Comparison of ENCODE assay signal across 28 cellular contexts in genomic region chr6:45184040-45184439, GRCh38.
DNase-seq lines count a peak whose midpoint lies in the region; ATAC-seq, FAIRE-seq and TF ChIP-seq lines count a peak whose summit lies in the region.
"Had no signal": no experiment of that assay in that cellular context is flagged by ENCODE, and none has a peak within 500 bp of the region (broad histone marks: within the 10 kb centered on the region; RNA-seq: fewer than 3 reads in every experiment).

No MANE protein-coding gene starts in this region.

- intact Hi-C loops in HepG2 (cut with micrococcal nuclease; ENCODE audit: unreplicated experiment) (no loop called here), right lobe of liver (cut with DNase I) (no loop called here)

- TF ChIP-seq RAD21 in HepG2 (CRISPR knock-in tag; IDR thresholded peaks at IDR 0.05) (no peak), H1 (IDR thresholded peaks at IDR 0.05 in 1 of 2, conservative IDR thresholded peaks at IDR 0.05 in 1 of 2; ENCODE audit: low read depth in 2 of 2, low read length in 2 of 2) (no peak)

- H3K27me3 ChIP-seq in HepG2 (ENCODE audit: control insufficient read depth in 1 of 2, insufficient read depth in 2 of 2, low read length in 2 of 2) (no peaks in the 10 kb centered on the region), right lobe of liver (no peaks in the 10 kb centered on the region), H1 (replicated peaks in 1 of 4; ENCODE audit: control insufficient read depth in 3 of 4, extremely low read depth in 1 of 4, insufficient read depth in 3 of 4, low read length in 3 of 4) (no peaks in the 10 kb centered on the region)
- H3K27me3 ChIP-seq: BE2C, BLaER1 had no signal

- H3K79me2 ChIP-seq in HepG2 (ENCODE audit: insufficient read depth, low read length) (no peaks in the 10 kb centered on the region), H1 (ENCODE audit: control insufficient read depth in 1 of 2, insufficient read depth in 2 of 2, low read length in 2 of 2) (no peaks in the 10 kb centered on the region)

- TF ChIP-seq EP300 in HepG2 (IDR thresholded peaks at IDR 0.05; ENCODE audit: low read depth in 2 of 2, low read length in 2 of 2) (no peak), HepG2 (CRISPR knock-in tag; IDR thresholded peaks at IDR 0.05; ENCODE audit: borderline replicate concordance) (no peak), H1 (IDR thresholded peaks at IDR 0.05; ENCODE audit: borderline replicate concordance in 1 of 2, low read depth in 2 of 2, low read length in 2 of 2) (no peak)

- no peaks in the 10 kb centered on the region for H3K23me2 ChIP-seq in H1 (ENCODE audit: low read depth, low read length)

- H2BK120ac ChIP-seq in H1 (replicated peaks; ENCODE audit: low read depth, low read length), result no peak overlapping the region

- H2BK5ac ChIP-seq in H1 (ENCODE audit: low read depth, low read length), result no peak overlapping the region

- H3K4ac ChIP-seq in H1 (replicated peaks; ENCODE audit: insufficient read length, low read depth, low read length), result no peak overlapping the region

- TF ChIP-seq CTCF in HepG2 (CRISPR knock-in tag; IDR thresholded peaks at IDR 0.05) (no peak), right lobe of liver (IDR thresholded peaks at IDR 0.05) (no peak), D721Med (IDR thresholded peaks at IDR 0.05; ENCODE audit: insufficient read depth, missing control alignments) (no peak), H1 (IDR thresholded peaks at IDR 0.05; ENCODE audit: control extremely low read depth in 1 of 3, insufficient read depth in 1 of 3, low read depth in 1 of 3, low read length in 3 of 3) (no peak)

- H3K36me3 ChIP-seq in HepG2 (replicated peaks in 1 of 2; ENCODE audit: control insufficient read depth in 1 of 2, insufficient read depth in 2 of 2, low read length in 2 of 2) (no peaks in the 10 kb centered on the region), right lobe of liver (no peaks in the 10 kb centered on the region), KOPT-K1 (ENCODE audit: insufficient read depth, low read length) (no peaks in the 10 kb centered on the region), H1 (ENCODE audit: control insufficient read depth in 2 of 4, insufficient read depth in 4 of 4, low read length in 3 of 4) (no peaks in the 10 kb centered on the region)
- H3K36me3 ChIP-seq: BE2C, BLaER1 had no signal

- no peak for ATAC-seq in HepG2
- no peak for ATAC-seq in right lobe of liver
- no peak for ATAC-seq in GM18867 (IDR thresholded peaks at IDR 0.05; ENCODE audit: unreplicated experiment)
- no peak for ATAC-seq in HG03457 (IDR thresholded peaks at IDR 0.05; ENCODE audit: unreplicated experiment)

- H4K5ac ChIP-seq in H1 (ENCODE audit: insufficient read length, low read depth, low read length), result no peak overlapping the region

- H2BK12ac ChIP-seq in H1 (ENCODE audit: low read depth, low read length), result no peak overlapping the region

- H3K18ac ChIP-seq in H1 (ENCODE audit: extremely low read depth, low read length), result no peak overlapping the region

- H4K20me1 ChIP-seq in HepG2 (ENCODE audit: insufficient read depth, low read length) (no peaks in the 10 kb centered on the region), H1 (replicated peaks in 1 of 2; ENCODE audit: control insufficient read depth in 1 of 2, insufficient read depth in 2 of 2, low read length in 2 of 2) (no peaks in the 10 kb centered on the region)
- H4K20me1 ChIP-seq: BLaER1 had no signal

- H3K79me1 ChIP-seq in H1 (ENCODE audit: low read depth, low read length), result no peaks in the 10 kb centered on the region; the same call in 1 of the 2 replicates

- in situ Hi-C loops in HepG2 (cut with HindIII; ENCODE audit: extremely low pct_ligation_motif_present, low pct_unique_long_range_greater_than_20kb), result no loop called here

- WGBS in HepG2 (ENCODE audit: low lambda C conversion rate), result 92% methylated on average over 4 of the region's 4 CpGs
- 94% methylated on average over 4 of the region's 4 CpGs for WGBS in right lobe of liver (ENCODE audit: insufficient coverage, low coverage, low lambda C conversion rate, missing lambda C conversion rate)
- WGBS in H1 (ENCODE audit: extremely low coverage in 1 of 2, insufficient coverage in 1 of 2, insufficient read length in 1 of 2, insufficient replicate concordance in 2 of 2, low coverage in 1 of 2, low lambda C conversion rate in 2 of 2, missing lambda C conversion rate in 1 of 2), 2 experiments, result 95% methylated on average over 4 of the region's 4 CpGs; no CpG with 5 or more reads in 1 of the 2 experiments

- POLR2A ChIA-PET in HepG2 (lab: Yijun Ruan, JAX) (no interaction called here), H1 (lab: Charles Lee; ENCODE audit: partially characterized antibody) (no interaction called here)

- no peak overlapping the region for H4K91ac ChIP-seq in H1 (replicated peaks; ENCODE audit: insufficient read length, low read length)

- H3K4me3 ChIP-seq in HepG2 (replicated peaks in 1 of 3; ENCODE audit: insufficient read depth in 1 of 3, low read depth in 2 of 3, low read length in 3 of 3) (no peak overlapping the region), right lobe of liver (no peak overlapping the region), H1 (ENCODE audit: extremely low read depth in 1 of 4, insufficient read depth in 2 of 4, low read depth in 3 of 4, low read length in 4 of 4) (no peak overlapping the region)
- H3K4me3 ChIP-seq: BLaER1, GM12878 had no signal

- CTCF ChIA-PET in HepG2 (lab: Yijun Ruan, JAX; ENCODE audit: low intra/inter-chr PET ratio, low total read pairs), result no interaction called here
- CTCF ChIA-PET in H1 (lab: Charles Lee; ENCODE audit: partially characterized antibody), result no interaction called here

- H2AFZ ChIP-seq in HepG2 (ENCODE audit: low read length) (no peak overlapping the region), H1 (ENCODE audit: low read length) (no peak overlapping the region)

- DNase-seq in HepG2 (ENCODE audit: low spot score) (no peak), right lobe of liver (no peak), D721Med (ENCODE audit: insufficient read length, low spot score) (no peak), H1 (ENCODE audit: low read depth in 1 of 2, low spot score in 2 of 2) (no peak), amniotic stem cell (lab: John Stamatoyannopoulos, UW) (no peak)
- DNase-seq: 8988T; ACHN; BE2C; C1 segment of cervical spinal cord; Caco-2; Calu3; CD4-positive, alpha-beta memory T cell; CD4-positive, CD25-positive, alpha-beta regulatory T cell; DMS 273 treated with DMSO at 0.1 percent for 48 hours; DMS153; DMS53; DMS79; DND-41; EL; GDM1 had no signal

- FAIRE-seq in HepG2 (lab: Jason Lieb, UNC), result no peak
- FAIRE-seq in D721Med (lab: Jason Lieb, UNC), result peak; percentile 55
- FAIRE-seq in H1 (lab: Jason Lieb, UNC), result no peak
- FAIRE-seq: A204.1, GM12878, GM12892, GM18507 had no signal

- no peak overlapping the region for H2BK15ac ChIP-seq in H1 (ENCODE audit: low read length)

- no peak overlapping the region for H4K8ac ChIP-seq in H1 (ENCODE audit: extremely low read depth, insufficient read depth, low read length)

- H3K4me2 ChIP-seq in HepG2 (ENCODE audit: low read depth, low read length) (no peak overlapping the region), H1 (ENCODE audit: insufficient read depth in 1 of 2, low read depth in 2 of 2, low read length in 2 of 2) (no peak overlapping the region)
- H3K4me2 ChIP-seq: BLaER1 had no signal

- H3K9me3 ChIP-seq in HepG2 (ENCODE audit: low read length) (no peaks in the 10 kb centered on the region), right lobe of liver (no peaks in the 10 kb centered on the region), KOPT-K1 (ENCODE audit: insufficient read depth, low read length, poor library complexity, severe bottlenecking) (peaks cover 9% of the 10 kb centered on the region), H1 (ENCODE audit: insufficient read depth in 2 of 2, low read depth in 1 of 2, low read length in 1 of 2) (no peaks in the 10 kb centered on the region)
- H3K9me3 ChIP-seq: BE2C, BLaER1, Caco-2 had no signal

- TF ChIP-seq POLR2A in HepG2 (IDR thresholded peaks at IDR 0.05; ENCODE audit: insufficient read depth in 1 of 2, low read depth in 2 of 2, low read length in 2 of 2) (no peak), right lobe of liver (IDR thresholded peaks at IDR 0.05) (no peak), H1 (IDR thresholded peaks at IDR 0.05; ENCODE audit: control extremely low read depth in 1 of 2, low read depth in 2 of 2, low read length in 2 of 2) (no peak)

- H2AK5ac ChIP-seq in H1 (ENCODE audit: low read depth, low read length), result no peak overlapping the region

- no peak overlapping the region for H3K56ac ChIP-seq in H1 (replicated peaks; ENCODE audit: insufficient read length, low read depth, low read length)

- H3K9ac ChIP-seq in HepG2 (ENCODE audit: insufficient read depth, low read depth, low read length) (no peak overlapping the region), H1 (replicated peaks in 1 of 4; ENCODE audit: extremely low read depth in 1 of 4, low read depth in 3 of 4, low read length in 3 of 4) (no peak overlapping the region)
- H3K9ac ChIP-seq: BLaER1 had no signal

- H2BK20ac ChIP-seq in H1 (ENCODE audit: low read length), result no peak overlapping the region

- H3K23ac ChIP-seq in H1 (ENCODE audit: insufficient read length), result no peak overlapping the region

- BruUV-seq in HepG2 (replicated peaks; lab: Mats Ljungman, UMichigan), result no TSS peak

- no peak overlapping the region for H3K14ac ChIP-seq in H1 (ENCODE audit: insufficient read length)

- H3K27ac ChIP-seq in HepG2 (ENCODE audit: extremely low read length, insufficient read depth, low read length) (no peak overlapping the region), right lobe of liver (no peak overlapping the region), KOPT-K1 (ENCODE audit: low read depth, low read length, poor library complexity, severe bottlenecking) (peak overlapping the region; percentile 70), H1 (ENCODE audit: low read depth, low read length) (no peak overlapping the region)
- H3K27ac ChIP-seq: BLaER1 had no signal

- H3K4me1 ChIP-seq in HepG2 (ENCODE audit: insufficient read depth, low read length), result peaks cover 16% of the 10 kb centered on the region
- no peaks in the 10 kb centered on the region for H3K4me1 ChIP-seq in right lobe of liver
- peaks cover 0 to 5% (median 2%) of the 10 kb centered on the region in 4 experiments; a peak in 3 of 7 replicates for H3K4me1 ChIP-seq in H1 (replicated peaks in 1 of 4; ENCODE audit: control insufficient read depth in 3 of 4, insufficient read depth in 4 of 4, low read length in 3 of 4)
- H3K4me1 ChIP-seq: BE2C, BLaER1, Caco-2 had no signal

TF ChIP-seq in HepG2, 621 proteins besides CTCF, POLR2A, EP300 and RAD21:
- TF ChIP-seq CEBPG (CRISPR knock-in tag; IDR thresholded peaks at IDR 0.05) (no peak), CEBPB (IDR thresholded peaks at IDR 0.05; ENCODE audit: borderline replicate concordance, low read depth, low read length) (peak; percentile 39; the same call in 1 of the 2 replicates)
TF ChIP-seq in HepG2: peak in this region for 1.

TF ChIP-seq in H1, 55 proteins besides CTCF, POLR2A, EP300 and RAD21:
- TF ChIP-seq TAF1 (IDR thresholded peaks at IDR 0.05; ENCODE audit: low read depth, low read length) (no peak), CEBPB (IDR thresholded peaks at IDR 0.05; ENCODE audit: low read depth, low read length) (0 out of 2 replicates have a peak, but pooled peaks have one; percentile 4)

Comparison
In these comparisons a context has a peak if more than half of its experiments do, and no peak if none do; other contexts are left out.
1. Of the 41 proteins assayed by ChIP-seq in both HepG2 and H1: peak only in HepG2: none; only in H1: none; in both: CEBPB; in neither: 40.